ENCODE assay signal across 13 cellular contexts in genomic region chr1:115138271-115138670, GRCh38. TPM values are rescaled to one million over a fixed set of nuclear protein-coding genes. Genes with fewer than 3 reads are reported as not detected.
A peak's percentile ranks its signal among the peaks of the same experiment; 100 is the strongest.
DNase-seq lines count a peak whose midpoint lies in the region; ATAC-seq and TF ChIP-seq lines count a peak whose summit lies in the region.
"Had no signal": no experiment of that assay in that cellular context is flagged by ENCODE, and none has a peak within 500 bp of the region (broad histone marks: within the 10 kb centered on the region; RNA-seq: fewer than 3 reads in every experiment).

No MANE protein-coding gene starts in this region.

- no peak overlapping the region for H2BK120ac ChIP-seq in mesenchymal stem cell (ENCODE audit: low read depth, low read length)

- H4K91ac ChIP-seq in mesenchymal stem cell (ENCODE audit: low read length) = no peak overlapping the region

- H2BK5ac ChIP-seq in mesenchymal stem cell (ENCODE audit: low read depth, low read length, poor library complexity, severe bottlenecking) = no peak overlapping the region

- H3K23ac ChIP-seq in mesenchymal stem cell (ENCODE audit: low read length in 2 of 2) = no peak overlapping the region

- no peak overlapping the region for H2AFZ ChIP-seq in mesenchymal stem cell (ENCODE audit: low read depth, low read length)

- peaks cover 8% of the 10 kb centered on the region for H3K4me1 ChIP-seq in mesenchymal stem cell (ENCODE audit: control insufficient read depth, insufficient read depth, low read depth, low read length)
- peaks cover 6 to 47% (median 30%) of the 10 kb centered on the region in 4 donors for H3K4me1 ChIP-seq in tibial artery
- peaks cover 48% of the 10 kb centered on the region for H3K4me1 ChIP-seq in left ventricle myocardium inferior
- H3K4me1 ChIP-seq: HAP-1 had no signal

- H3K14ac ChIP-seq in mesenchymal stem cell (ENCODE audit: low read length in 2 of 2) = no peak overlapping the region

- in situ Hi-C loops in G401 (cut with HindIII; ENCODE audit: low sequenced_read_pairs) = loop anchor here (25.0 kb wide), 1 partner anchor 324 kb away; no protein-coding TSS in a partner anchor

- H3K4ac ChIP-seq in mesenchymal stem cell (ENCODE audit: low read depth in 1 of 2, low read length in 2 of 2) = no peak overlapping the region

- no peaks in the 10 kb centered on the region for H3K36me3 Mint-ChIP-seq in T-helper 17 cell (ENCODE audit: low read depth)
- H3K36me3 Mint-ChIP-seq: CD4-positive, CD25-positive, alpha-beta regulatory T cell had no signal

- H2AK5ac ChIP-seq in mesenchymal stem cell (ENCODE audit: low read length, severe bottlenecking) = peak overlapping the region; percentile 70

- DNase-seq in G401 (ENCODE audit: low spot score) = peak; percentile 8
- no peak for DNase-seq in T-helper 17 cell
- no peak for DNase-seq in mesenchymal stem cell
- DNase-seq in tibial artery = no peak
- no peak for DNase-seq in AML-193 (lab: John Stamatoyannopoulos, UW)
- DNase-seq in NK-92 treated with Interleukin-12 subunit alpha and Interleukin-12 subunit beta, amount 100 ng/mL, for 24 hours (lab: John Stamatoyannopoulos, UW) = no peak
- no peak for DNase-seq in left ventricle myocardium inferior

- peak overlapping the region; percentile 34 for H3K27ac Mint-ChIP-seq in T-helper 17 cell

- no peaks in the 10 kb centered on the region for H3K79me1 ChIP-seq in mesenchymal stem cell (replicated peaks; ENCODE audit: low read length, poor library complexity, severe bottlenecking)

- H2BK15ac ChIP-seq in mesenchymal stem cell (ENCODE audit: low read depth, poor library complexity, severe bottlenecking) = no peak overlapping the region

- H3K9ac ChIP-seq in mesenchymal stem cell (ENCODE audit: low read length) = no peak overlapping the region

- peaks cover 10% of the 10 kb centered on the region for H3K4me1 Mint-ChIP-seq in T-helper 17 cell

- 94% methylated on average over 6 of the region's 6 CpGs for WGBS in mesenchymal stem cell

- peaks cover 72% of the 10 kb centered on the region for H3K27me3 Mint-ChIP-seq in T-helper 17 cell

- H3K18ac ChIP-seq in mesenchymal stem cell (ENCODE audit: low read depth in 1 of 2, low read length in 2 of 2) = no peak overlapping the region

- H4K8ac ChIP-seq in mesenchymal stem cell (ENCODE audit: low read length) = no peak overlapping the region

- ATAC-seq in T-helper 17 cell (no peak), GM19023 (IDR thresholded peaks at IDR 0.05; ENCODE audit: unreplicated experiment) (no peak)

- no peak overlapping the region for H3K4me3 Mint-ChIP-seq in T-helper 17 cell

- TF ChIP-seq CTCF in tibial artery (IDR thresholded peaks at IDR 0.05) (no peak), left ventricle myocardium inferior (IDR thresholded peaks at IDR 0.05; ENCODE audit: borderline replicate concordance) (no peak)

- H3K36me3 ChIP-seq in mesenchymal stem cell (ENCODE audit: control insufficient read depth in 1 of 2, insufficient read depth in 2 of 2, low read depth in 1 of 2, low read length in 2 of 2) = no peaks in the 10 kb centered on the region
- no peaks in the 10 kb centered on the region for H3K36me3 ChIP-seq in tibial artery
- no peaks in the 10 kb centered on the region for H3K36me3 ChIP-seq in left ventricle myocardium inferior
- H3K36me3 ChIP-seq: HAP-1 had no signal

- H3K9me3 ChIP-seq in T-helper 17 cell (ENCODE audit: control insufficient read depth, low read length, poor library complexity, severe bottlenecking) (no peaks in the 10 kb centered on the region), mesenchymal stem cell (ENCODE audit: control insufficient read depth, low read length) (no peaks in the 10 kb centered on the region), tibial artery (no peaks in the 10 kb centered on the region), left ventricle myocardium inferior (replicated peaks) (no peaks in the 10 kb centered on the region)
- H3K9me3 ChIP-seq: A549, HAP-1 had no signal

- H2BK12ac ChIP-seq in mesenchymal stem cell (ENCODE audit: low read length in 2 of 2) = no peak overlapping the region

- H3K4me3 ChIP-seq in mesenchymal stem cell (ENCODE audit: insufficient read depth in 1 of 2, low read depth in 1 of 2, low read length in 2 of 2) (no peak overlapping the region), tibial artery (no peak overlapping the region), left ventricle myocardium inferior (no peak overlapping the region)
- H3K4me3 ChIP-seq: A549, GM12878, HAP-1, K562 had no signal

- H3K27me3 ChIP-seq in mesenchymal stem cell (ENCODE audit: control insufficient read depth in 1 of 2, insufficient read depth in 1 of 2, low read length in 2 of 2) (no peaks in the 10 kb centered on the region), tibial artery (no peaks in the 10 kb centered on the region), left ventricle myocardium inferior (ENCODE audit: low read depth) (no peaks in the 10 kb centered on the region)

- H3K4me2 ChIP-seq in mesenchymal stem cell (ENCODE audit: low read length, poor library complexity, severe bottlenecking) = no peak overlapping the region

- H3K27ac ChIP-seq in mesenchymal stem cell (ENCODE audit: low read length, poor library complexity, severe bottlenecking) (no peak overlapping the region), tibial artery (peak overlapping the region; percentile 58 to 93), left ventricle myocardium inferior (replicated peaks) (no peak overlapping the region)

- intact Hi-C loops in tibial artery (cut with DNase I; ENCODE audit: low total_unique reads) (loop anchor here (10.0 kb wide), 2 partner anchors 47 to 197 kb away; partner anchors contain the start of gene NGF), left ventricle myocardium inferior (cut with micrococcal nuclease) (loop anchor here (10.0 kb wide), 1 partner anchor 457 kb away; no protein-coding TSS in a partner anchor)

RNA-seq across cellular contexts. Expression of gene TSPAN2, which starts 49.0 kb away (rescaled TPM):
- total RNA-seq in G401 (2014; rRNA removed; shearing (Covaris generic)) = not detected in 2 replicates
- 10 to 100 TPM in 1 of 2 donors, 1 to 10 TPM in 1; 9.2 to 14.2 TPM for total RNA-seq in T-helper 17 cell
- not detected for polyA plus RNA-seq in mesenchymal stem cell (2013, experiment 1 of 2)
- polyA plus RNA-seq in mesenchymal stem cell (2013, experiment 2 of 2) = 0.01 TPM
- total RNA-seq in left ventricle myocardium inferior = 5.3 TPM
- total RNA-seq: K562 had no signal
- polyA plus RNA-seq: K562 had no signal

Comparison
In these comparisons a context has a peak if more than half of its experiments do, and no peak if none do; other contexts are left out.
1. H3K27ac ChIP-seq: peak in tibial artery (2 of 2); none in mesenchymal stem cell (single experiment) and left ventricle myocardium inferior (single experiment).